Comparison of ENCODE assay signal across 19 cellular contexts in genomic region chr17:79732246-79732645, GRCh38. TPM values are rescaled to one million over a fixed set of nuclear protein-coding genes. Genes with fewer than 3 reads are reported as not detected.
A peak's percentile ranks its signal among the peaks of the same experiment; 100 is the strongest.
DNase-seq lines count a peak whose midpoint lies in the region; ATAC-seq and TF ChIP-seq lines count a peak whose summit lies in the region.
"Had no signal": no experiment of that assay in that cellular context is flagged by ENCODE, and none has a peak within 500 bp of the region (broad histone marks: within the 10 kb centered on the region; RNA-seq: fewer than 3 reads in every experiment).

No MANE protein-coding gene starts in this region.

- POLR2A ChIA-PET in naive thymus-derived CD4-positive, alpha-beta T cell (lab: Charles Lee) = interaction anchor here (0.5 to 0.7 kb wide), 2 partner anchors 104 to 1025 kb away, joined by 3 to 4 read pairs; no protein-coding TSS in a partner anchor

- no peaks in the 10 kb centered on the region for H3K36me3 Mint-ChIP-seq in T-helper 2 cell treated with Interferon-gamma antibody and Interleukin-4, amounts not matched to agents 5 μg/mL and 100 μg/mL, for 36 hours (ENCODE audit: low read depth)
- H3K36me3 Mint-ChIP-seq in activated T-helper 17 cell treated with anti-CD3 and anti-CD28 coated beads, Interleukin-2, amount 50 U/mL, for 72 hours (ENCODE audit: low read depth) = no peaks in the 10 kb centered on the region
- H3K36me3 Mint-ChIP-seq in naive thymus-derived CD4-positive, alpha-beta T cell = no peaks in the 10 kb centered on the region

- no peaks in the 10 kb centered on the region for H3K9me3 ChIP-seq in naive thymus-derived CD4-positive, alpha-beta T cell (ENCODE audit: control insufficient read depth in 2 of 3, low read length in 3 of 3)
- H3K9me3 ChIP-seq: BE2C, pancreas had no signal

- H3K27me3 ChIP-seq in naive thymus-derived CD4-positive, alpha-beta T cell (ENCODE audit: control insufficient read depth in 2 of 2, insufficient read depth in 2 of 2, low read length in 2 of 2) = no peaks in the 10 kb centered on the region
- H3K27me3 ChIP-seq: BE2C, pancreas had no signal

- ATAC-seq in activated T-helper 17 cell treated with anti-CD3 and anti-CD28 coated beads, Interleukin-2, amount 50 U/mL, for 72 hours (replicated peaks) = no peak
- no peak for ATAC-seq in naive thymus-derived CD4-positive, alpha-beta T cell
- ATAC-seq in HG03039 (IDR thresholded peaks at IDR 0.05; ENCODE audit: unreplicated experiment) (no peak), HG03442 (IDR thresholded peaks at IDR 0.05; ENCODE audit: unreplicated experiment) (no peak), HG03460 (IDR thresholded peaks at IDR 0.05; ENCODE audit: unreplicated experiment) (no peak)
- ATAC-seq: activated CD4-positive, alpha-beta T cell treated with anti-CD3 and anti-CD28 coated beads for 36 hours had no signal

- H3K4me1 ChIP-seq in naive thymus-derived CD4-positive, alpha-beta T cell (ENCODE audit: control insufficient read depth in 2 of 2, insufficient read depth in 2 of 2, low read length in 2 of 2) = peaks cover 4 to 12% of the 10 kb centered on the region in 2 donors
- H3K4me1 ChIP-seq: BE2C, pancreas had no signal

- H3K36me3 ChIP-seq in naive thymus-derived CD4-positive, alpha-beta T cell (ENCODE audit: control insufficient read depth in 2 of 3, insufficient read depth in 3 of 3, low read length in 3 of 3) = no peaks in the 10 kb centered on the region
- H3K36me3 ChIP-seq: BE2C, pancreas had no signal

- H3K27ac Mint-ChIP-seq in T-helper 2 cell treated with Interferon-gamma antibody and Interleukin-4, amounts not matched to agents 5 μg/mL and 100 μg/mL, for 36 hours = no peak overlapping the region
- no peak overlapping the region for H3K27ac Mint-ChIP-seq in activated T-helper 17 cell treated with anti-CD3 and anti-CD28 coated beads, Interleukin-2, amount 50 U/mL, for 72 hours
- peak overlapping the region in 1 of 9 donors; percentile 36 for H3K27ac Mint-ChIP-seq in naive thymus-derived CD4-positive, alpha-beta T cell
- H3K27ac Mint-ChIP-seq: activated CD4-positive, alpha-beta T cell treated with anti-CD3 and anti-CD28 coated beads for 36 hours; activated naive CD4-positive, alpha-beta T cell treated with anti-CD3 and anti-CD28 coated beads for 36 hours had no signal

- H3K4me1 Mint-ChIP-seq in T-helper 2 cell treated with Interferon-gamma antibody and Interleukin-4, amounts not matched to agents 5 μg/mL and 100 μg/mL, for 36 hours (ENCODE audit: low read depth) = peaks cover 11% of the 10 kb centered on the region
- H3K4me1 Mint-ChIP-seq in activated T-helper 17 cell treated with anti-CD3 and anti-CD28 coated beads, Interleukin-2, amount 50 U/mL, for 72 hours = peaks cover 13% of the 10 kb centered on the region
- H3K4me1 Mint-ChIP-seq in naive thymus-derived CD4-positive, alpha-beta T cell = peaks cover 5 to 36% (median 22%) of the 10 kb centered on the region in 7 donors

- peak overlapping the region; percentile 49 for H3K4me3 ChIP-seq in GM12865 (ENCODE audit: low read depth, low read length)
- H3K4me3 ChIP-seq in naive thymus-derived CD4-positive, alpha-beta T cell (ENCODE audit: low read length) = no peak overlapping the region
- H3K4me3 ChIP-seq: lung, pancreas had no signal

- H3K27ac ChIP-seq in naive thymus-derived CD4-positive, alpha-beta T cell (ENCODE audit: low read depth, low read length) = no peak overlapping the region
- H3K27ac ChIP-seq: RWPE1 had no signal

- no peak for TF ChIP-seq CTCF in GM12865 (IDR thresholded peaks at IDR 0.05; ENCODE audit: insufficient read depth, low read depth, low read length, missing control alignments)

- no peak for DNase-seq in T-helper 2 cell treated with Interferon-gamma antibody and Interleukin-4, amounts not matched to agents 5 μg/mL and 100 μg/mL, for 36 hours (ENCODE audit: low spot score)
- DNase-seq in T-helper 2 cell (no peak), GM12865 (ENCODE audit: low read depth) (peak; percentile 44)
- no peak for DNase-seq in naive thymus-derived CD4-positive, alpha-beta T cell
- DNase-seq: 8988T; activated CD4-positive, alpha-beta T cell treated with anti-CD3 and anti-CD28 coated beads for 36 hours; activated naive CD4-positive, alpha-beta T cell treated with anti-CD3 and anti-CD28 coated beads for 36 hours; BE2C; DMS 273 treated with DMSO at 0.1 percent for 48 hours; MM.1S; pancreas; stimulated activated CD4-positive, alpha-beta T cell treated with anti-CD3 and anti-CD28 coated beads, Interleukin-1b, Interleukin-23, amount 100 ng/mL, for 48 hours had no signal

- H3K4me3 Mint-ChIP-seq in T-helper 2 cell treated with Interferon-gamma antibody and Interleukin-4, amounts not matched to agents 5 μg/mL and 100 μg/mL, for 36 hours = peak overlapping the region; percentile 57
- H3K4me3 Mint-ChIP-seq in activated T-helper 17 cell treated with anti-CD3 and anti-CD28 coated beads, Interleukin-2, amount 50 U/mL, for 72 hours = peak overlapping the region; percentile 84
- H3K4me3 Mint-ChIP-seq in naive thymus-derived CD4-positive, alpha-beta T cell = peak overlapping the region in 7 of 10 donors; percentile 65 to 86 (median 75)
- H3K4me3 Mint-ChIP-seq: activated CD4-positive, alpha-beta T cell treated with anti-CD3 and anti-CD28 coated beads for 36 hours had no signal

- CTCF ChIA-PET in naive thymus-derived CD4-positive, alpha-beta T cell (lab: Charles Lee) = interaction anchor here (0.8 kb wide), 1 partner anchor 18 kb away, joined by 3 read pairs; no protein-coding TSS in a partner anchor

- H3K27me3 Mint-ChIP-seq in T-helper 2 cell treated with Interferon-gamma antibody and Interleukin-4, amounts not matched to agents 5 μg/mL and 100 μg/mL, for 36 hours (ENCODE audit: low read depth) = no peaks in the 10 kb centered on the region
- peaks cover 4% of the 10 kb centered on the region for H3K27me3 Mint-ChIP-seq in activated T-helper 17 cell treated with anti-CD3 and anti-CD28 coated beads, Interleukin-2, amount 50 U/mL, for 72 hours
- H3K27me3 Mint-ChIP-seq in naive thymus-derived CD4-positive, alpha-beta T cell = peaks cover 0 to 3% (median 0%) of the 10 kb centered on the region in 5 donors

- intact Hi-C loops in naive thymus-derived CD4-positive, alpha-beta T cell (cut with micrococcal nuclease) = no loop called here

- no peaks in the 10 kb centered on the region for H3K9me3 Mint-ChIP-seq in T-helper 2 cell treated with Interferon-gamma antibody and Interleukin-4, amounts not matched to agents 5 μg/mL and 100 μg/mL, for 36 hours
- H3K9me3 Mint-ChIP-seq in activated T-helper 17 cell treated with anti-CD3 and anti-CD28 coated beads, Interleukin-2, amount 50 U/mL, for 72 hours = no peaks in the 10 kb centered on the region
- no peaks in the 10 kb centered on the region for H3K9me3 Mint-ChIP-seq in naive thymus-derived CD4-positive, alpha-beta T cell
- H3K9me3 Mint-ChIP-seq: activated naive CD4-positive, alpha-beta T cell treated with anti-CD3 and anti-CD28 coated beads for 36 hours had no signal

RNA-seq across cellular contexts. Expression of gene ENPP7, which starts 1.5 kb away (rescaled TPM):
- total RNA-seq in activated T-helper 17 cell treated with anti-CD3 and anti-CD28 coated beads, Interleukin-2, amount 50 U/mL, for 72 hours = under 1 TPM in 1 of 2 donors, not detected in 1; 0.50 TPM
- not detected for total RNA-seq in naive thymus-derived CD4-positive, alpha-beta T cell
- under 1 TPM in 1 of 2 donors, not detected in 1; 0.12 TPM for polyA plus RNA-seq in naive thymus-derived CD4-positive, alpha-beta T cell
- total RNA-seq: activated CD4-positive, alpha-beta T cell treated with anti-CD3 and anti-CD28 coated beads for 36 hours; activated naive CD4-positive, alpha-beta T cell treated with anti-CD3 and anti-CD28 coated beads for 36 hours; urinary bladder had no signal
- polyA plus RNA-seq: lung, urinary bladder had no signal

RNA-seq across cellular contexts. Expression of gene CBX2, which starts 45.7 kb away (rescaled TPM):
- total RNA-seq in activated T-helper 17 cell treated with anti-CD3 and anti-CD28 coated beads, Interleukin-2, amount 50 U/mL, for 72 hours = 1 to 10 TPM in 1 of 2 donors, under 1 TPM in 1; 0.50 to 1.6 TPM
- 1 to 10 TPM in 1 of 5 experiments, under 1 TPM in 4; 0.24 to 4.4 (median 0.41) TPM for total RNA-seq in naive thymus-derived CD4-positive, alpha-beta T cell
- under 1 TPM in 1 of 2 donors, not detected in 1; 0.41 TPM for polyA plus RNA-seq in naive thymus-derived CD4-positive, alpha-beta T cell
